Comparison of ENCODE assay signal across 24 cellular contexts in the genomic region with DNA sequence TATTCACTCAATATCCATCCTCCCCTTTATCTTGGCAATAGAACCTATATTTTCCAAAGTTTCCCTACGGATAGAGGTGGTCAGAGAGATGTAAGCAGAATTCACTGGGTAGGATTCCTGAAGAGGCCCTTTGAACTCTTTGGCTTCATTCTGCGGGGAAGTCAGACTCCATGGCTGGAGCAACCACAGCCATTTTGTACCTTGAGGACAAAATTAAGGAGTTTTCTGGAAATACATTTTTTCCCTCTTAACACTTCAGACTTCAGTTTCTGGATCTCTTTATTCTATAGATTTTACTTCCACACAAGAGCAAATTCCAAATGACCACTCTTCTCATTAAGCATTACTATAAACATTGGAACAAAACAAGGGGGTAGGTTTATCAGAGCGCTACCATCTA.
"Had no signal": no experiment of that assay in that cellular context is flagged by ENCODE, and none has a peak within 500 bp of the region (broad histone marks: within the 10 kb centered on the region; RNA-seq: fewer than 3 reads in every experiment).

No MANE protein-coding gene starts in this region.

- H3K27ac Mint-ChIP-seq: dendritic cell treated with granulocyte-macrophage colony-stimulating factor and Interleukin-4, amounts not matched to agents 40 ng/mL and 50 ng/mL, for 4 days; effector memory CD8-positive, alpha-beta T cell; endodermal cell; mesothelial cell of epicardium; naive B cell had no signal

- H3K36me3 Mint-ChIP-seq: naive B cell had no signal

- H3K36me3 ChIP-seq: colonic mucosa, esophagus squamous epithelium had no signal

- H3K4me3 Mint-ChIP-seq: dendritic cell treated with granulocyte-macrophage colony-stimulating factor and Interleukin-4, amounts not matched to agents 40 ng/mL and 50 ng/mL, for 4 days; effector memory CD8-positive, alpha-beta T cell; endodermal cell; mesothelial cell of epicardium; naive B cell had no signal

- ATAC-seq: effector memory CD8-positive, alpha-beta T cell; esophagus mucosa; gastrocnemius medialis; heart right ventricle; left lung; left ventricle myocardium superior; lower lobe of right lung; mucosa of descending colon had no signal

- H3K27me3 Mint-ChIP-seq: dendritic cell treated with granulocyte-macrophage colony-stimulating factor and Interleukin-4, amounts not matched to agents 40 ng/mL and 50 ng/mL, for 4 days; effector memory CD8-positive, alpha-beta T cell; naive B cell had no signal

- H3K4me1 Mint-ChIP-seq: naive B cell had no signal

- H3K9me3 Mint-ChIP-seq: endodermal cell, mesothelial cell of epicardium had no signal

- H3K4me3 ChIP-seq: colonic mucosa, esophagus squamous epithelium, gastrocnemius medialis, heart right ventricle, left lung, lower lobe of right lung, mucosa of descending colon had no signal

- H3K4me1 ChIP-seq: colonic mucosa, esophagus squamous epithelium, gastrocnemius medialis, left lung, lower lobe of right lung had no signal

- H3K27me3 ChIP-seq: colonic mucosa, esophagus squamous epithelium, gastrocnemius medialis, heart right ventricle, left lung had no signal

- DNase-seq: colonic mucosa; cortex of kidney; effector CD8-positive, alpha-beta T cell; effector memory CD8-positive, alpha-beta T cell; endodermal cell; erythroblast; esophagus squamous epithelium; foreskin melanocyte; gastrocnemius medialis; glutamatergic neuron; head of caudate nucleus; heart right ventricle; left cardiac atrium; left lung; left ventricle myocardium superior; lower lobe of right lung; mucosa of descending colon; naive B cell had no signal

- H3K27ac ChIP-seq: colonic mucosa, epithelial cell of prostate, esophagus squamous epithelium, gastrocnemius medialis, heart right ventricle, left lung, lower lobe of right lung had no signal

- H3K9me3 ChIP-seq: colonic mucosa, esophagus squamous epithelium, gastrocnemius medialis, heart right ventricle, left lung, lower lobe of right lung, mucosa of descending colon had no signal

- FAIRE-seq: islet of Langerhans, keratinocyte had no signal
